25 cellular contexts compared by ENCODE assay signal in the genomic region with DNA sequence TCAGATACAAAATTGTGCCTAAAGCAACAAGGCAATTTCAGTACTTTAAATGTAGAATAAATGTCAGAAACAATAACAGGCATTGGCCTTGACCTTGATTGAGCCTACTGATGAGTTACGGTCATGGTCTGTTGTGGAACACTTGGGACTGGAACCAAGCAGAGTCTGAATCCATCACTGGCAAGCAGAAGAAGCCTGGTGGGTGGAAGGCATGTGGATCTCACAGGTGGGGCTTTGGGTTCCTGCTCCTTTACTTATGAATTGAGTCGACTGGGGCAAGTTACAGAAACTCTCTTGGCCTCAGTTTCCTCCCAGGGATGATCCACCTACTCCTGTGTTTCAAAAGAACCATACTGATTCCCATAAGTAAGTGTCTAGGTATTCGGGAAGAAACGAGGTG.
DNase-seq lines count a peak whose midpoint lies in the region; ATAC-seq, FAIRE-seq and TF ChIP-seq lines count a peak whose summit lies in the region.
"Had no signal": no experiment of that assay in that cellular context is flagged by ENCODE, and none has a peak within 500 bp of the region (broad histone marks: within the 10 kb centered on the region; RNA-seq: fewer than 3 reads in every experiment).

No MANE protein-coding gene starts in this region.

- H3K36me3 Mint-ChIP-seq in endodermal cell (ENCODE audit: low read depth) (no peaks in the 10 kb centered on the region), osteocyte (ENCODE audit: unreplicated experiment) (no peaks in the 10 kb centered on the region)
- H3K36me3 Mint-ChIP-seq: CD8-positive, alpha-beta T cell had no signal

- H3K4me1 Mint-ChIP-seq in endodermal cell (no peaks in the 10 kb centered on the region), osteocyte (ENCODE audit: unreplicated experiment) (no peaks in the 10 kb centered on the region)
- H3K4me1 Mint-ChIP-seq: B cell had no signal

- H3K27ac Mint-ChIP-seq in endodermal cell (no peak overlapping the region), osteocyte (ENCODE audit: unreplicated experiment) (no peak overlapping the region)
- H3K27ac Mint-ChIP-seq: B cell; CD4-positive, alpha-beta T cell; CD8-positive, alpha-beta T cell had no signal

- no peak for TF ChIP-seq CTCF in right atrium auricular region (IDR thresholded peaks at IDR 0.05)
- no peak for TF ChIP-seq CTCF in endodermal cell (conservative IDR thresholded peaks at IDR 0.05)
- no peak for TF ChIP-seq CTCF in osteocyte (IDR thresholded peaks at IDR 0.05)
- no peak for TF ChIP-seq CTCF in vagina (IDR thresholded peaks at IDR 0.05)
- TF ChIP-seq CTCF in pancreas (IDR thresholded peaks at IDR 0.05), result no peak

- peaks cover 3% of the 10 kb centered on the region for H3K27me3 Mint-ChIP-seq in endodermal cell (ENCODE audit: insufficient read depth)
- peaks cover 44% of the 10 kb centered on the region for H3K27me3 Mint-ChIP-seq in osteocyte (ENCODE audit: unreplicated experiment)

- peak; percentile 52 for DNase-seq in right atrium auricular region (ENCODE audit: low spot score)
- no peak for DNase-seq in left cardiac atrium
- DNase-seq in endodermal cell, result peak; percentile 10
- DNase-seq in osteocyte (ENCODE audit: extremely low spot score, unreplicated experiment), result peak; percentile 13
- DNase-seq in vagina (ENCODE audit: extremely low spot score in 2 of 2), result peak; percentile 19 to 42
- DNase-seq in pancreas, result no peak
- no peak for DNase-seq in GM19238 (ENCODE audit: insufficient read length, low spot score)
- DNase-seq: AML-193; Caco-2; Calu3; CD4-positive, alpha-beta T cell; CD8-positive, alpha-beta T cell; DMS79 treated with DMSO at 0.1 percent for 48 hours; GF-D8 had no signal

- H3K9me3 Mint-ChIP-seq in endodermal cell (peaks cover 20% of the 10 kb centered on the region), osteocyte (ENCODE audit: unreplicated experiment) (peaks cover 10% of the 10 kb centered on the region)
- H3K9me3 Mint-ChIP-seq: CD4-positive, alpha-beta T cell had no signal

- H3K4me3 ChIP-seq in right atrium auricular region (no peak overlapping the region), endodermal cell (ENCODE audit: low read length) (no peak overlapping the region), vagina (no peak overlapping the region), pancreas (no peak overlapping the region)
- H3K4me3 ChIP-seq: A549; BLaER1 treated with 17β-estradiol and CSF1 and Interleukin-3, amounts not matched to agents 10 nM and 100 nM had no signal

- FAIRE-seq in pancreas (lab: Jason Lieb, UNC), result no peak
- FAIRE-seq: A549, D721Med, G401.6, GM12891, GM18507, GM19239 had no signal

- intact Hi-C loops in left cardiac atrium (cut with DNase I), result no loop called here
- intact Hi-C loops in vagina (cut with DNase I), result no loop called here
- intact Hi-C loops in pancreas (cut with DNase I), result no loop called here

- ATAC-seq in left cardiac atrium (no peak), pancreas (no peak), HG02763 (IDR thresholded peaks at IDR 0.05; ENCODE audit: unreplicated experiment) (no peak)
- ATAC-seq: A549; CD8-positive, alpha-beta T cell had no signal

- H3K9me3 ChIP-seq in right atrium auricular region, result peaks cover 0 to 22% of the 10 kb centered on the region in 2 donors
- no peaks in the 10 kb centered on the region for H3K9me3 ChIP-seq in endodermal cell (ENCODE audit: control insufficient read depth, low read length)
- H3K9me3 ChIP-seq in vagina, result no peaks in the 10 kb centered on the region
- no peaks in the 10 kb centered on the region for H3K9me3 ChIP-seq in pancreas

- TF ChIP-seq POLR2A in vagina (IDR thresholded peaks at IDR 0.05), result no peak

- WGBS in endodermal cell (ENCODE audit: insufficient coverage in 1 of 2, insufficient read length in 1 of 2), 2 experiments, result 86 to 100% methylated on average over 3 to 4 of the region's 4 CpGs
- WGBS in pancreas, 2 donors, result 67 to 75% methylated on average over 4 of the region's 4 CpGs

- H3K4me1 ChIP-seq in right atrium auricular region (no peaks in the 10 kb centered on the region), endodermal cell (ENCODE audit: control insufficient read depth, insufficient read depth, low read length) (no peaks in the 10 kb centered on the region), vagina (no peaks in the 10 kb centered on the region), pancreas (no peaks in the 10 kb centered on the region)
- H3K4me1 ChIP-seq: A549, Caco-2 had no signal

- H3K27ac ChIP-seq in right atrium auricular region (no peak overlapping the region), endodermal cell (ENCODE audit: low read depth, low read length) (no peak overlapping the region), vagina (no peak overlapping the region), pancreas (no peak overlapping the region)
- H3K27ac ChIP-seq: 22Rv1; A549; BLaER1 treated with 17β-estradiol and CSF1 and Interleukin-3, amounts not matched to agents 10 nM and 100 nM; C4-2B had no signal

- no peak overlapping the region for H3K4me3 Mint-ChIP-seq in endodermal cell
- H3K4me3 Mint-ChIP-seq in osteocyte (ENCODE audit: unreplicated experiment), result no peak overlapping the region
- H3K4me3 Mint-ChIP-seq: B cell; CD4-positive, alpha-beta T cell; CD8-positive, alpha-beta T cell had no signal

- no peaks in the 10 kb centered on the region for H3K27me3 ChIP-seq in right atrium auricular region
- H3K27me3 ChIP-seq in endodermal cell (ENCODE audit: control insufficient read depth, insufficient read depth, low read length, poor library complexity, severe bottlenecking), result no peaks in the 10 kb centered on the region
- H3K27me3 ChIP-seq in vagina, result no peaks in the 10 kb centered on the region
- H3K27me3 ChIP-seq in pancreas, result no peaks in the 10 kb centered on the region
- H3K27me3 ChIP-seq: BLaER1 treated with 17β-estradiol and CSF1 and Interleukin-3, amounts not matched to agents 10 nM and 100 nM had no signal

- H3K9ac ChIP-seq in endodermal cell (ENCODE audit: extremely low read depth, low read length, poor library complexity, severe bottlenecking), result no peak overlapping the region
- H3K9ac ChIP-seq: BLaER1 treated with 17β-estradiol and CSF1 and Interleukin-3, amounts not matched to agents 10 nM and 100 nM had no signal

- no peaks in the 10 kb centered on the region for H3K36me3 ChIP-seq in right atrium auricular region
- no peaks in the 10 kb centered on the region for H3K36me3 ChIP-seq in endodermal cell (ENCODE audit: control insufficient read depth, insufficient read depth, low read length)
- H3K36me3 ChIP-seq in vagina, result no peaks in the 10 kb centered on the region
- H3K36me3 ChIP-seq in pancreas, result no peaks in the 10 kb centered on the region
- H3K36me3 ChIP-seq: BLaER1 treated with 17β-estradiol and CSF1 and Interleukin-3, amounts not matched to agents 10 nM and 100 nM had no signal

Comparison
In these comparisons a context has a peak if more than half of its experiments do, and no peak if none do; other contexts are left out.
1. DNase-seq: peak in right atrium auricular region (single experiment), endodermal cell (single experiment), osteocyte (single experiment) and vagina (2 of 2); none in left cardiac atrium (single experiment), pancreas (0 of 6) and GM19238 (single experiment).